Comparison of ENCODE assay signal across 1 cellular context in the genomic region with DNA sequence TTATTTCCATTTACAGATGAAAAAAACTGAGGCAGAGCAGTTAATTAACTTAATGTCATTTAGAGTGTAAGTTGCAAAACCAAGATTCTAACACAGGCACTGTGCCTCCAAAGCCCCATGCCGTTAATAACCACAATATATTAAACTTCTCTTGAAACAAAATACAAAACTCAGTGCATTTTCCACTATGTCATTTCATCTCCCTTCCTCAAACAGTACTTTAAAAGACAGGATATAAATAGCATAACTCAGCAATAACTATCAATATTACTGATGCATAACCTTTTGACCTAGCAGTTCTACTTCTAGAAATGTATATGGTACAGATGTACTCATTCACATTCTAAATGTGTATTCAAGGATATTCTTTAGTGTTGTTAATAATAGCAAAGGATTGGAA.
TF ChIP-seq lines count a peak whose summit lies in the region.

No MANE protein-coding gene starts in this region.

TF ChIP-seq in GM12878, 131 proteins besides CTCF, POLR2A, EP300 and RAD21 (continued from another document and continues in another):
- TF ChIP-seq, protein P1, sequence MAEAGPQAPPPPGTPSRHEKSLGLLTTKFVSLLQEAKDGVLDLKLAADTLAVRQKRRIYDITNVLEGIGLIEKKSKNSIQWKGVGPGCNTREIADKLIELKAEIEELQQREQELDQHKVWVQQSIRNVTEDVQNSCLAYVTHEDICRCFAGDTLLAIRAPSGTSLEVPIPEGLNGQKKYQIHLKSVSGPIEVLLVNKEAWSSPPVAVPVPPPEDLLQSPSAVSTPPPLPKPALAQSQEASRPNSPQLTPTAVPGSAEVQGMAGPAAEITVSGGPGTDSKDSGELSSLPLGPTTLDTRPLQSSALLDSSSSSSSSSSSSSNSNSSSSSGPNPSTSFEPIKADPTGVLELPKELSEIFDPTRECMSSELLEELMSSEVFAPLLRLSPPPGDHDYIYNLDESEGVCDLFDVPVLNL (IDR thresholded peaks at IDR 0.05; ENCODE audit: low read depth, low read length), result no peak
- no peak for TF ChIP-seq MTA3 (IDR thresholded peaks at IDR 0.05; ENCODE audit: borderline replicate concordance, low read length)
- no peak for TF ChIP-seq POU2F2 (IDR thresholded peaks at IDR 0.05; ENCODE audit: borderline replicate concordance, low read depth, low read length)
- no peak for TF ChIP-seq TCF7 (IDR thresholded peaks at IDR 0.05; ENCODE audit: borderline replicate concordance)
- TF ChIP-seq, protein P2, sequence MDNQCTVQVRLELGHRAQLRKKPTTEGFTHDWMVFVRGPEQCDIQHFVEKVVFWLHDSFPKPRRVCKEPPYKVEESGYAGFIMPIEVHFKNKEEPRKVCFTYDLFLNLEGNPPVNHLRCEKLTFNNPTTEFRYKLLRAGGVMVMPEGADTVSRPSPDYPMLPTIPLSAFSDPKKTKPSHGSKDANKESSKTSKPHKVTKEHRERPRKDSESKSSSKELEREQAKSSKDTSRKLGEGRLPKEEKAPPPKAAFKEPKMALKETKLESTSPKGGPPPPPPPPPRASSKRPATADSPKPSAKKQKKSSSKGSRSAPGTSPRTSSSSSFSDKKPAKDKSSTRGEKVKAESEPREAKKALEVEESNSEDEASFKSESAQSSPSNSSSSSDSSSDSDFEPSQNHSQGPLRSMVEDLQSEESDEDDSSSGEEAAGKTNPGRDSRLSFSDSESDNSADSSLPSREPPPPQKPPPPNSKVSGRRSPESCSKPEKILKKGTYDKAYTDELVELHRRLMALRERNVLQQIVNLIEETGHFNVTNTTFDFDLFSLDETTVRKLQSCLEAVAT (IDR thresholded peaks at IDR 0.05), result no peak
- no peak for TF ChIP-seq ESRRA (IDR thresholded peaks at IDR 0.05; ENCODE audit: low read length)
- TF ChIP-seq, protein P3, sequence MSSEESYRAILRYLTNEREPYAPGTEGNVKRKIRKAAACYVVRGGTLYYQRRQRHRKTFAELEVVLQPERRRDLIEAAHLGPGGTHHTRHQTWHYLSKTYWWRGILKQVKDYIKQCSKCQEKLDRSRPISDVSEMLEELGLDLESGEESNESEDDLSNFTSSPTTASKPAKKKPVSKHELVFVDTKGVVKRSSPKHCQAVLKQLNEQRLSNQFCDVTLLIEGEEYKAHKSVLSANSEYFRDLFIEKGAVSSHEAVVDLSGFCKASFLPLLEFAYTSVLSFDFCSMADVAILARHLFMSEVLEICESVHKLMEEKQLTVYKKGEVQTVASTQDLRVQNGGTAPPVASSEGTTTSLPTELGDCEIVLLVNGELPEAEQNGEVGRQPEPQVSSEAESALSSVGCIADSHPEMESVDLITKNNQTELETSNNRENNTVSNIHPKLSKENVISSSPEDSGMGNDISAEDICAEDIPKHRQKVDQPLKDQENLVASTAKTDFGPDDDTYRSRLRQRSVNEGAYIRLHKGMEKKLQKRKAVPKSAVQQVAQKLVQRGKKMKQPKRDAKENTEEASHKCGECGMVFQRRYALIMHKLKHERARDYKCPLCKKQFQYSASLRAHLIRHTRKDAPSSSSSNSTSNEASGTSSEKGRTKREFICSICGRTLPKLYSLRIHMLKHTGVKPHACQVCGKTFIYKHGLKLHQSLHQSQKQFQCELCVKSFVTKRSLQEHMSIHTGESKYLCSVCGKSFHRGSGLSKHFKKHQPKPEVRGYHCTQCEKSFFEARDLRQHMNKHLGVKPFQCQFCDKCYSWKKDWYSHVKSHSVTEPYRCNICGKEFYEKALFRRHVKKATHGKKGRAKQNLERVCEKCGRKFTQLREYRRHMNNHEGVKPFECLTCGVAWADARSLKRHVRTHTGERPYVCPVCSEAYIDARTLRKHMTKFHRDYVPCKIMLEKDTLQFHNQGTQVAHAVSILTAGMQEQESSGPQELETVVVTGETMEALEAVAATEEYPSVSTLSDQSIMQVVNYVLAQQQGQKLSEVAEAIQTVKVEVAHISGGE (CRISPR knock-in tag; IDR thresholded peaks at IDR 0.05), result no peak
- no peak for TF ChIP-seq ZNF384 (IDR thresholded peaks at IDR 0.05; ENCODE audit: borderline replicate concordance, low read depth, low read length)
- TF ChIP-seq, protein P4, sequence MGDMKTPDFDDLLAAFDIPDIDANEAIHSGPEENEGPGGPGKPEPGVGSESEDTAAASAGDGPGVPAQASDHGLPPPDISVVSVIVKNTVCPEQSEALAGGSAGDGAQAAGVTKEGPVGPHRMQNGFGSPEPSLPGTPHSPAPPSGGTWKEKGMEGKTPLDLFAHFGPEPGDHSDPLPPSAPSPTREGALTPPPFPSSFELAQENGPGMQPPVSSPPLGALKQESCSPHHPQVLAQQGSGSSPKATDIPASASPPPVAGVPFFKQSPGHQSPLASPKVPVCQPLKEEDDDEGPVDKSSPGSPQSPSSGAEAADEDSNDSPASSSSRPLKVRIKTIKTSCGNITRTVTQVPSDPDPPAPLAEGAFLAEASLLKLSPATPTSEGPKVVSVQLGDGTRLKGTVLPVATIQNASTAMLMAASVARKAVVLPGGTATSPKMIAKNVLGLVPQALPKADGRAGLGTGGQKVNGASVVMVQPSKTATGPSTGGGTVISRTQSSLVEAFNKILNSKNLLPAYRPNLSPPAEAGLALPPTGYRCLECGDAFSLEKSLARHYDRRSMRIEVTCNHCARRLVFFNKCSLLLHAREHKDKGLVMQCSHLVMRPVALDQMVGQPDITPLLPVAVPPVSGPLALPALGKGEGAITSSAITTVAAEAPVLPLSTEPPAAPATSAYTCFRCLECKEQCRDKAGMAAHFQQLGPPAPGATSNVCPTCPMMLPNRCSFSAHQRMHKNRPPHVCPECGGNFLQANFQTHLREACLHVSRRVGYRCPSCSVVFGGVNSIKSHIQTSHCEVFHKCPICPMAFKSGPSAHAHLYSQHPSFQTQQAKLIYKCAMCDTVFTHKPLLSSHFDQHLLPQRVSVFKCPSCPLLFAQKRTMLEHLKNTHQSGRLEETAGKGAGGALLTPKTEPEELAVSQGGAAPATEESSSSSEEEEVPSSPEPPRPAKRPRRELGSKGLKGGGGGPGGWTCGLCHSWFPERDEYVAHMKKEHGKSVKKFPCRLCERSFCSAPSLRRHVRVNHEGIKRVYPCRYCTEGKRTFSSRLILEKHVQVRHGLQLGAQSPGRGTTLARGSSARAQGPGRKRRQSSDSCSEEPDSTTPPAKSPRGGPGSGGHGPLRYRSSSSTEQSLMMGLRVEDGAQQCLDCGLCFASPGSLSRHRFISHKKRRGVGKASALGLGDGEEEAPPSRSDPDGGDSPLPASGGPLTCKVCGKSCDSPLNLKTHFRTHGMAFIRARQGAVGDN (IDR thresholded peaks at IDR 0.05), result no peak
- TF ChIP-seq RUNX3 (IDR thresholded peaks at IDR 0.05; ENCODE audit: low read length), result peak; percentile 69
- no peak for TF ChIP-seq BHLHE40 (IDR thresholded peaks at IDR 0.05; ENCODE audit: borderline replicate concordance in 1 of 2, low read depth in 2 of 2, low read length in 1 of 2)
- TF ChIP-seq FOS (IDR thresholded peaks at IDR 0.05; ENCODE audit: borderline replicate concordance, extremely low read depth, insufficient read length), result no peak
- TF ChIP-seq, protein P5, sequence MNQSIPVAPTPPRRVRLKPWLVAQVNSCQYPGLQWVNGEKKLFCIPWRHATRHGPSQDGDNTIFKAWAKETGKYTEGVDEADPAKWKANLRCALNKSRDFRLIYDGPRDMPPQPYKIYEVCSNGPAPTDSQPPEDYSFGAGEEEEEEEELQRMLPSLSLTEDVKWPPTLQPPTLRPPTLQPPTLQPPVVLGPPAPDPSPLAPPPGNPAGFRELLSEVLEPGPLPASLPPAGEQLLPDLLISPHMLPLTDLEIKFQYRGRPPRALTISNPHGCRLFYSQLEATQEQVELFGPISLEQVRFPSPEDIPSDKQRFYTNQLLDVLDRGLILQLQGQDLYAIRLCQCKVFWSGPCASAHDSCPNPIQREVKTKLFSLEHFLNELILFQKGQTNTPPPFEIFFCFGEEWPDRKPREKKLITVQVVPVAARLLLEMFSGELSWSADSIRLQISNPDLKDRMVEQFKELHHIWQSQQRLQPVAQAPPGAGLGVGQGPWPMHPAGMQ (IDR thresholded peaks at IDR 0.05; ENCODE audit: borderline replicate concordance), result no peak
- no peak for TF ChIP-seq GABPA (IDR thresholded peaks at IDR 0.05; ENCODE audit: low read depth)
- TF ChIP-seq JUNB (IDR thresholded peaks at IDR 0.05), result peak; percentile 73
- TF ChIP-seq ETV6 (conservative IDR thresholded peaks at IDR 0.05 in 1 of 2, IDR thresholded peaks at IDR 0.05 in 1 of 2; ENCODE audit: borderline replicate concordance in 1 of 2, low read depth in 1 of 2), result no peak
- TF ChIP-seq ZNF622 (IDR thresholded peaks at IDR 0.05), result no peak
- no peak for TF ChIP-seq RCOR1 (conservative IDR thresholded peaks at IDR 0.05; ENCODE audit: low read depth, low read length)
- no peak for TF ChIP-seq JUND (IDR thresholded peaks at IDR 0.05; ENCODE audit: low read depth, low read length)
- TF ChIP-seq, protein P6, sequence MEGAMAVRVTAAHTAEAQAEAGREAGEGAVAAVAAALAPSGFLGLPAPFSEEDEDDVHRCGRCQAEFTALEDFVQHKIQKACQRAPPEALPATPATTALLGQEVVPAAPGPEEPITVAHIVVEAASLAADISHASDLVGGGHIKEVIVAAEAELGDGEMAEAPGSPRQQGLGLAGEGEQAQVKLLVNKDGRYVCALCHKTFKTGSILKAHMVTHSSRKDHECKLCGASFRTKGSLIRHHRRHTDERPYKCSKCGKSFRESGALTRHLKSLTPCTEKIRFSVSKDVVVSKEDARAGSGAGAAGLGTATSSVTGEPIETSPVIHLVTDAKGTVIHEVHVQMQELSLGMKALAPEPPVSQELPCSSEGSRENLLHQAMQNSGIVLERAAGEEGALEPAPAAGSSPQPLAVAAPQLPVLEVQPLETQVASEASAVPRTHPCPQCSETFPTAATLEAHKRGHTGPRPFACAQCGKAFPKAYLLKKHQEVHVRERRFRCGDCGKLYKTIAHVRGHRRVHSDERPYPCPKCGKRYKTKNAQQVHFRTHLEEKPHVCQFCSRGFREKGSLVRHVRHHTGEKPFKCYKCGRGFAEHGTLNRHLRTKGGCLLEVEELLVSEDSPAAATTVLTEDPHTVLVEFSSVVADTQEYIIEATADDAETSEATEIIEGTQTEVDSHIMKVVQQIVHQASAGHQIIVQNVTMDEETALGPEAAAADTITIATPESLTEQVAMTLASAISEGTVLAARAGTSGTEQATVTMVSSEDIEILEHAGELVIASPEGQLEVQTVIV (IDR thresholded peaks at IDR 0.05; ENCODE audit: borderline replicate concordance, partially characterized antibody), result no peak
- TF ChIP-seq CREM (IDR thresholded peaks at IDR 0.05; ENCODE audit: low read depth), result peak; percentile 44; the same call in 1 of the 2 replicates
- TF ChIP-seq ZNF24 (IDR thresholded peaks at IDR 0.05), result no peak
- peak; percentile 87; the same call in 1 of the 2 replicates for TF ChIP-seq NFIC (IDR thresholded peaks at IDR 0.05; ENCODE audit: low read depth, low read length)
- no peak for TF ChIP-seq TAF1 (IDR thresholded peaks at IDR 0.05; ENCODE audit: borderline replicate concordance, low read depth, low read length)
- no peak for TF ChIP-seq MXI1 (IDR thresholded peaks at IDR 0.05; ENCODE audit: low read depth, low read length)
- no peak for TF ChIP-seq HDGF (IDR thresholded peaks at IDR 0.05)
- TF ChIP-seq RBBP5 (conservative IDR thresholded peaks at IDR 0.05), result no peak
- TF ChIP-seq MYC (IDR thresholded peaks at IDR 0.05; ENCODE audit: insufficient read depth, insufficient read length, insufficient replicate concordance, low read length, severe bottlenecking), result no peak
- TF ChIP-seq PAX5 (IDR thresholded peaks at IDR 0.05; ENCODE audit: borderline replicate concordance, low read depth, low read length), result no peak
- TF ChIP-seq, protein P7, sequence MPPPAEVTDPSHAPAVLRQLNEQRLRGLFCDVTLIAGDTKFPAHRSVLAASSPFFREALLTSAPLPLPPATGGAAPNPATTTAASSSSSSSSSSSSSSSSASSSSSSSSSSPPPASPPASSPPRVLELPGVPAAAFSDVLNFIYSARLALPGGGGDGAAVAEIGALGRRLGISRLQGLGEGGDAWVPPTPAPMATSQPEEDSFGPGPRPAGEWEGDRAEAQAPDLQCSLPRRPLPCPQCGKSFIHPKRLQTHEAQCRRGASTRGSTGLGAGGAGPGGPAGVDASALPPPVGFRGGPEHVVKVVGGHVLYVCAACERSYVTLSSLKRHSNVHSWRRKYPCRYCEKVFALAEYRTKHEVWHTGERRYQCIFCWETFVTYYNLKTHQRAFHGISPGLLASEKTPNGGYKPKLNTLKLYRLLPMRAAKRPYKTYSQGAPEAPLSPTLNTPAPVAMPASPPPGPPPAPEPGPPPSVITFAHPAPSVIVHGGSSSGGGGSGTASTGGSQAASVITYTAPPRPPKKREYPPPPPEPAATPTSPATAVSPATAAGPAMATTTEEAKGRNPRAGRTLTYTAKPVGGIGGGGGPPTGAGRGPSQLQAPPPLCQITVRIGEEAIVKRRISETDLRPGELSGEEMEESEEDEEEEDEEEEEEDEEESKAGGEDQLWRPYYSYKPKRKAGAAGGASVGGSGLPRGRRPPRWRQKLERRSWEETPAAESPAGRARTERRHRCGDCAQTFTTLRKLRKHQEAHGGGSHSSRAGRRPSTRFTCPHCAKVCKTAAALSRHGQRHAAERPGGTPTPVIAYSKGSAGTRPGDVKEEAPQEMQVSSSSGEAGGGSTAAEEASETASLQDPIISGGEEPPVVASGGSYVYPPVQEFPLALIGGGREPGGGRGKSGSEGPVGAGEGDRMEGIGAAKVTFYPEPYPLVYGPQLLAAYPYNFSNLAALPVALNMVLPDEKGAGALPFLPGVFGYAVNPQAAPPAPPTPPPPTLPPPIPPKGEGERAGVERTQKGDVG (CRISPR knock-in tag; IDR thresholded peaks at IDR 0.05), result no peak
- TF ChIP-seq CBX3 (IDR thresholded peaks at IDR 0.05; ENCODE audit: borderline replicate concordance, low read depth), result no peak
- TF ChIP-seq, protein P8, sequence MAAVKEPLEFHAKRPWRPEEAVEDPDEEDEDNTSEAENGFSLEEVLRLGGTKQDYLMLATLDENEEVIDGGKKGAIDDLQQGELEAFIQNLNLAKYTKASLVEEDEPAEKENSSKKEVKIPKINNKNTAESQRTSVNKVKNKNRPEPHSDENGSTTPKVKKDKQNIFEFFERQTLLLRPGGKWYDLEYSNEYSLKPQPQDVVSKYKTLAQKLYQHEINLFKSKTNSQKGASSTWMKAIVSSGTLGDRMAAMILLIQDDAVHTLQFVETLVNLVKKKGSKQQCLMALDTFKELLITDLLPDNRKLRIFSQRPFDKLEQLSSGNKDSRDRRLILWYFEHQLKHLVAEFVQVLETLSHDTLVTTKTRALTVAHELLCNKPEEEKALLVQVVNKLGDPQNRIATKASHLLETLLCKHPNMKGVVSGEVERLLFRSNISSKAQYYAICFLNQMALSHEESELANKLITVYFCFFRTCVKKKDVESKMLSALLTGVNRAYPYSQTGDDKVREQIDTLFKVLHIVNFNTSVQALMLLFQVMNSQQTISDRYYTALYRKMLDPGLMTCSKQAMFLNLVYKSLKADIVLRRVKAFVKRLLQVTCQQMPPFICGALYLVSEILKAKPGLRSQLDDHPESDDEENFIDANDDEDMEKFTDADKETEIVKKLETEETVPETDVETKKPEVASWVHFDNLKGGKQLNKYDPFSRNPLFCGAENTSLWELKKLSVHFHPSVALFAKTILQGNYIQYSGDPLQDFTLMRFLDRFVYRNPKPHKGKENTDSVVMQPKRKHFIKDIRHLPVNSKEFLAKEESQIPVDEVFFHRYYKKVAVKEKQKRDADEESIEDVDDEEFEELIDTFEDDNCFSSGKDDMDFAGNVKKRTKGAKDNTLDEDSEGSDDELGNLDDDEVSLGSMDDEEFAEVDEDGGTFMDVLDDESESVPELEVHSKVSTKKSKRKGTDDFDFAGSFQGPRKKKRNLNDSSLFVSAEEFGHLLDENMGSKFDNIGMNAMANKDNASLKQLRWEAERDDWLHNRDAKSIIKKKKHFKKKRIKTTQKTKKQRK (IDR thresholded peaks at IDR 0.05; ENCODE audit: low read depth, low read length), result no peak
- no peak for TF ChIP-seq CHD4 (IDR thresholded peaks at IDR 0.05)
- TF ChIP-seq SREBF2 (IDR thresholded peaks at IDR 0.05; ENCODE audit: low read length), result no peak
- peak; percentile 89 for TF ChIP-seq NR2F1 (conservative IDR thresholded peaks at IDR 0.05)
- TF ChIP-seq ZZZ3 (IDR thresholded peaks at IDR 0.05; ENCODE audit: control insufficient read depth, insufficient read length, low read depth), result no peak
- TF ChIP-seq TCF3 (IDR thresholded peaks at IDR 0.05; ENCODE audit: borderline replicate concordance, insufficient read depth, low read depth, low read length), result no peak
- TF ChIP-seq EGR1 (IDR thresholded peaks at IDR 0.05; ENCODE audit: borderline replicate concordance in 1 of 2, low read depth in 2 of 2, low read length in 2 of 2), result no peak
